ENCODE assay signal across 19 cellular contexts in the genomic region with DNA sequence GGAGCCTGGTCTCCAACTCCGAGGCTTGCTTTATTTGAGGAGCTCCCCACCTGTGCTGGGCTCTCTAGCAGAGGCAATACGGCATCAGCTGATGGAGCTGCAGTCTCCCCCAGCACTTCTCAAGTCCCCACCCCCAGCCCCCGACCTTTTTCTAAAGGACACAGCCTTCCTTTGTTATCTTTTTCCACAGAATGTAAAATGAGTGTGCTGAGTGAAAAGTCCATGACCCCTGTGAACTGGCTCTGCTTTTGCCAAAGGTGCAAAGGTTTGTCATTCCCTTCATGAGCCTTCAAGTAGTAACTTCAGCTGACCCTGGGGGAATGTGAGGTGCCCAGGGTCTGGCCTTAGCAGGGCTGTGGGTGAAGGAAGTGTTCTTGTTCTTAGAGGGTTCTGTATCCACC. TPM values are rescaled to one million over a fixed set of nuclear protein-coding genes. Genes with fewer than 3 reads are reported as not detected.
"Had no signal": no experiment of that assay in that cellular context is flagged by ENCODE, and none has a peak within 500 bp of the region (broad histone marks: within the 10 kb centered on the region; RNA-seq: fewer than 3 reads in every experiment).

No MANE protein-coding gene starts in this region.

- ATAC-seq: body of pancreas, left cardiac atrium had no signal

- DNase-seq: activated CD4-positive, alpha-beta memory T cell treated with anti-CD3 and anti-CD28 coated beads for 36 hours; activated effector memory CD4-positive, alpha-beta T cell treated with anti-CD3 and anti-CD28 coated beads, Interleukin-2, amount 50 U/mL, for 16 hours; activated T-cell treated with anti-CD3 and anti-CD28 coated beads, Interleukin-2, amount 50 U/mL, for 24 hours; amniotic stem cell; body of pancreas; effector memory CD4-positive, alpha-beta T cell; foreskin melanocyte; head of caudate nucleus; immature natural killer cell; left cardiac atrium; midbrain; posterior cingulate gyrus; stimulated activated CD4-positive, alpha-beta T cell treated with anti-CD3 and anti-CD28 coated beads, Interleukin-4, amount 100 ng/mL, for 24 hours; stimulated activated naive CD4-positive, alpha-beta T cell; tibial artery; uterus had no signal

- H3K9me3 Mint-ChIP-seq: activated CD4-positive, alpha-beta memory T cell treated with anti-CD3 and anti-CD28 coated beads for 36 hours; activated naive CD4-positive, alpha-beta T cell treated with anti-CD3 and anti-CD28 coated beads, Interleukin-2, amount 50 U/mL, for 24 hours; activated T-cell treated with anti-CD3 and anti-CD28 coated beads, Interleukin-2, amount 50 U/mL, for 24 hours; central memory CD8-positive, alpha-beta T cell; immature natural killer cell had no signal

- H3K27me3 Mint-ChIP-seq: activated CD4-positive, alpha-beta memory T cell treated with anti-CD3 and anti-CD28 coated beads for 36 hours; activated naive CD4-positive, alpha-beta T cell treated with anti-CD3 and anti-CD28 coated beads, Interleukin-2, amount 50 U/mL, for 24 hours; activated T-cell treated with anti-CD3 and anti-CD28 coated beads, Interleukin-2, amount 50 U/mL, for 24 hours; central memory CD8-positive, alpha-beta T cell had no signal

- H3K27ac Mint-ChIP-seq: activated CD4-positive, alpha-beta memory T cell treated with anti-CD3 and anti-CD28 coated beads for 36 hours; activated naive CD4-positive, alpha-beta T cell treated with anti-CD3 and anti-CD28 coated beads, Interleukin-2, amount 50 U/mL, for 24 hours; activated T-cell treated with anti-CD3 and anti-CD28 coated beads, Interleukin-2, amount 50 U/mL, for 24 hours had no signal

- H3K4me3 Mint-ChIP-seq: activated CD4-positive, alpha-beta memory T cell treated with anti-CD3 and anti-CD28 coated beads for 36 hours; activated naive CD4-positive, alpha-beta T cell treated with anti-CD3 and anti-CD28 coated beads, Interleukin-2, amount 50 U/mL, for 24 hours; activated T-cell treated with anti-CD3 and anti-CD28 coated beads, Interleukin-2, amount 50 U/mL, for 24 hours; central memory CD8-positive, alpha-beta T cell; immature natural killer cell had no signal

RNA-seq across cellular contexts. Expression of gene LRRC4, which starts 25.5 kb away (rescaled TPM):
- total RNA-seq: T-helper 1 cell treated with Interleukin-12 subunit alpha and Interleukin-12 subunit beta and Interleukin-4 antibody, amounts not matched to agents 30 ng/mL and 1 ng/mL, for 36 hours had no signal
